ENCODE assay signal across 12 cellular contexts in genomic region chr4:113978105-113978504, GRCh38. TPM values are rescaled to one million over a fixed set of nuclear protein-coding genes. Genes with fewer than 3 reads are reported as not detected.
DNase-seq lines count a peak whose midpoint lies in the region; ATAC-seq, FAIRE-seq and TF ChIP-seq lines count a peak whose summit lies in the region.
"Had no signal": no experiment of that assay in that cellular context is flagged by ENCODE, and none has a peak within 500 bp of the region (broad histone marks: within the 10 kb centered on the region; RNA-seq: fewer than 3 reads in every experiment).

No MANE protein-coding gene starts in this region.

- DNase-seq in right atrium auricular region (ENCODE audit: low spot score) = no peak
- no peak for DNase-seq in left cardiac atrium
- no peak for DNase-seq in endothelial cell of umbilical vein (ENCODE audit: low read depth, low spot score)
- no peak for DNase-seq in uterus
- no peak for DNase-seq in cerebellum (ENCODE audit: low spot score)
- no peak for DNase-seq in NCI-H774 (lab: John Stamatoyannopoulos, UW)
- no peak for DNase-seq in stimulated activated naive CD4-positive, alpha-beta T cell (lab: John Stamatoyannopoulos, UW)
- DNase-seq: AML-193 had no signal

- dilution Hi-C loops in endothelial cell of umbilical vein (cut with MboI; ENCODE audit: extremely low pct_ligation_motif_present, low sequenced_read_pairs) = no loop called here

- H3K36me3 ChIP-seq in right atrium auricular region (no peaks in the 10 kb centered on the region), endothelial cell of umbilical vein (ENCODE audit: control insufficient read depth in 2 of 2, extremely low read depth in 1 of 2, insufficient read depth in 2 of 2, low read length in 2 of 2) (no peaks in the 10 kb centered on the region), mucosa of rectum (ENCODE audit: control insufficient read depth in 2 of 2, insufficient read depth in 2 of 2, low read length in 2 of 2) (no peaks in the 10 kb centered on the region), uterus (no peaks in the 10 kb centered on the region)

- TF ChIP-seq POLR2A in endothelial cell of umbilical vein (IDR thresholded peaks at IDR 0.05; ENCODE audit: low read depth, low read length) (no peak), uterus (IDR thresholded peaks at IDR 0.05) (no peak)

- H3K9ac ChIP-seq in endothelial cell of umbilical vein (replicated peaks; ENCODE audit: extremely low read depth, insufficient read depth, low read length) (peak overlapping the region; percentile 93), mucosa of rectum (ENCODE audit: low read depth in 1 of 2, low read length in 2 of 2) (peak overlapping the region in 1 of 2 donors; percentile 88)
- H3K9ac ChIP-seq: KMS-11 had no signal

- POLR2A ChIA-PET in endothelial cell of umbilical vein (lab: Charles Lee) = interaction anchor here (2.7 kb wide), 1 partner anchor 19 kb away, joined by 16 read pairs; no protein-coding TSS in a partner anchor

- H3K27ac ChIP-seq in right atrium auricular region (peak overlapping the region; percentile 74 to 89), endothelial cell of umbilical vein (ENCODE audit: insufficient read depth, low read depth, low read length) (peak overlapping the region; percentile 92), mucosa of rectum (ENCODE audit: low read depth in 2 of 2, low read length in 2 of 2) (peak overlapping the region; percentile 18 to 33), uterus (peak overlapping the region; percentile 81 to 89)
- H3K27ac ChIP-seq: KMS-11 had no signal

- H3K4me1 ChIP-seq in right atrium auricular region (peaks cover 0 to 14% of the 10 kb centered on the region in 2 donors), endothelial cell of umbilical vein (ENCODE audit: control insufficient read depth, extremely low read depth, insufficient read depth, low read length) (peaks cover 12% of the 10 kb centered on the region), mucosa of rectum (ENCODE audit: control insufficient read depth in 2 of 2, insufficient read depth in 2 of 2, low read length in 2 of 2) (peaks cover 5 to 18% of the 10 kb centered on the region in 2 donors), uterus (no peaks in the 10 kb centered on the region)

- FAIRE-seq in endothelial cell of umbilical vein (lab: Jason Lieb, UNC) = no peak
- FAIRE-seq: GM19239, urothelium cell line had no signal

- intact Hi-C loops in left cardiac atrium (cut with DNase I) = no loop called here
- intact Hi-C loops in endothelial cell of umbilical vein (cut with micrococcal nuclease) = loop anchor here (1.0 to 10.0 kb wide), 3 partner anchors 216 to 511 kb away; no protein-coding TSS in a partner anchor
- intact Hi-C loops in uterus (cut with DNase I; ENCODE audit: low total_unique reads) = no loop called here

- CTCF ChIA-PET in endothelial cell of umbilical vein (lab: Charles Lee) = interaction anchor here (0.8 to 2.1 kb wide), 6 partner anchors 17 to 400 kb away, joined by 3 to 10 read pairs (median 4); no protein-coding TSS in a partner anchor

- ATAC-seq in left cardiac atrium = no peak

- peaks cover 79% of the 10 kb centered on the region for H3K79me2 ChIP-seq in endothelial cell of umbilical vein (ENCODE audit: control insufficient read depth, insufficient read depth, low read length)

- H3K9me3 ChIP-seq in right atrium auricular region (no peaks in the 10 kb centered on the region), endothelial cell of umbilical vein (replicated peaks; ENCODE audit: control insufficient read depth, insufficient read depth, low read length) (no peaks in the 10 kb centered on the region), mucosa of rectum (ENCODE audit: control insufficient read depth in 2 of 2, low read length in 2 of 2) (no peaks in the 10 kb centered on the region), uterus (no peaks in the 10 kb centered on the region)

- H3K27me3 ChIP-seq in right atrium auricular region = no peaks in the 10 kb centered on the region
- H3K27me3 ChIP-seq in endothelial cell of umbilical vein (ENCODE audit: control insufficient read depth in 2 of 2, insufficient read depth in 2 of 2, low read length in 2 of 2) = no peaks in the 10 kb centered on the region
- H3K27me3 ChIP-seq in mucosa of rectum (ENCODE audit: control insufficient read depth in 2 of 2, insufficient read depth in 2 of 2, low read length in 2 of 2) = no peaks in the 10 kb centered on the region
- no peaks in the 10 kb centered on the region for H3K27me3 ChIP-seq in uterus

- H3K4me2 ChIP-seq in endothelial cell of umbilical vein (ENCODE audit: insufficient read depth, low read length) = peak overlapping the region; percentile 95
- H3K4me2 ChIP-seq: KMS-11 had no signal

- peak overlapping the region; percentile 56 to 57 for H3K4me3 ChIP-seq in right atrium auricular region
- H3K4me3 ChIP-seq in endothelial cell of umbilical vein (replicated peaks in 1 of 3; ENCODE audit: insufficient read depth in 1 of 3, low read depth in 1 of 3, low read length in 3 of 3) = peak overlapping the region; percentile 92 to 98 (median 97)
- peak overlapping the region; percentile 78 to 84 for H3K4me3 ChIP-seq in mucosa of rectum (ENCODE audit: low read length in 2 of 2)
- peak overlapping the region; percentile 49 to 61 for H3K4me3 ChIP-seq in uterus

- no peaks in the 10 kb centered on the region for H4K20me1 ChIP-seq in endothelial cell of umbilical vein (replicated peaks; ENCODE audit: control insufficient read depth, extremely low read depth, insufficient read depth, low read length)

- no peak for TF ChIP-seq CTCF in right atrium auricular region (IDR thresholded peaks at IDR 0.05)
- no peak for TF ChIP-seq CTCF in endothelial cell of umbilical vein (IDR thresholded peaks at IDR 0.05; ENCODE audit: extremely low read depth in 1 of 2, insufficient read depth in 1 of 2, low read depth in 1 of 2, low read length in 2 of 2)
- no peak for TF ChIP-seq CTCF in uterus (IDR thresholded peaks at IDR 0.05)

- no peak overlapping the region for H2AFZ ChIP-seq in endothelial cell of umbilical vein (ENCODE audit: low read depth, low read length)

- H3K9me1 ChIP-seq in endothelial cell of umbilical vein (replicated peaks; ENCODE audit: control insufficient read depth, extremely low read depth, insufficient read depth, low read length) = no peaks in the 10 kb centered on the region

- BruUV-seq in endothelial cell of umbilical vein (replicated peaks; lab: Mats Ljungman, UMichigan) = no TSS peak

TF ChIP-seq in endothelial cell of umbilical vein, 7 proteins besides CTCF, POLR2A, EP300 and RAD21:
- TF ChIP-seq EZH2 (IDR thresholded peaks at IDR 0.05; ENCODE audit: borderline replicate concordance, low read depth, low read length, severe bottlenecking) (no peak), GATA2 (IDR thresholded peaks at IDR 0.05; ENCODE audit: insufficient read depth, insufficient read length, low read depth, low read length) (no peak), MAX (IDR thresholded peaks at IDR 0.05; ENCODE audit: insufficient read depth, insufficient read length) (no peak), POLR2AphosphoS5 (IDR thresholded peaks at IDR 0.05; ENCODE audit: insufficient read depth, low read depth, low read length) (no peak), FOS (IDR thresholded peaks at IDR 0.05; ENCODE audit: borderline replicate concordance, insufficient read depth, low read length) (no peak), JUN (IDR thresholded peaks at IDR 0.05; ENCODE audit: borderline replicate concordance, insufficient read depth, insufficient read length, low read depth) (no peak)

RNA-seq across cellular contexts. Expression of gene ARSJ, which starts 1.3 kb away (rescaled TPM):
- total RNA-seq in right atrium auricular region = 1 to 10 TPM; 3.8 to 5.6 TPM
- 1 to 10 TPM; 3.4 to 5.3 TPM for total RNA-seq in left cardiac atrium
- 44.0 and 50.0 TPM in 2 replicates for total RNA-seq in endothelial cell of umbilical vein
- polyA plus RNA-seq in endothelial cell of umbilical vein = 16.3 and 21.9 TPM in 2 replicates
- 21.2 and 22.9 TPM in 2 replicates for polyA plus RNA-seq in endothelial cell of umbilical vein (2011; cell fraction: cytosol; rRNA removed)
- 30.7 and 36.0 TPM in 2 replicates for polyA plus RNA-seq in endothelial cell of umbilical vein (2011; cell fraction: nucleus; rRNA removed)
- polyA plus RNA-seq in endothelial cell of umbilical vein (2012) = 37.8 and 39.0 TPM in 2 replicates
- polyA minus RNA-seq in endothelial cell of umbilical vein = 45.1 and 46.4 TPM in 2 replicates
- 0.41 TPM for polyA minus RNA-seq in endothelial cell of umbilical vein (2011; cell fraction: cytosol; rRNA and poly(A)+ RNA removed)
- polyA minus RNA-seq in endothelial cell of umbilical vein (2011; cell fraction: nucleus; rRNA and poly(A)+ RNA removed) = 120 and 128 TPM in 2 replicates
- 10 to 100 TPM in 2 of 4 donors, 1 to 10 TPM in 2; 7.0 to 37.9 (median 9.8) TPM for total RNA-seq in uterus
- total RNA-seq in cerebellum = 0.64 TPM

Comparison
In these comparisons a context has a peak if more than half of its experiments do, and no peak if none do; other contexts are left out.
1. H3K27ac ChIP-seq: peak in every context shown above with its lines; median percentile 92 in endothelial cell of umbilical vein; 85 in uterus; 82 in right atrium auricular region; 26 in mucosa of rectum.